Comparison of ENCODE assay signal across 24 cellular contexts in genomic region chr14:76106188-76106587, GRCh38.
"Had no signal": no experiment of that assay in that cellular context is flagged by ENCODE, and none has a peak within 500 bp of the region (broad histone marks: within the 10 kb centered on the region; RNA-seq: fewer than 3 reads in every experiment).

No MANE protein-coding gene starts in this region.

- FAIRE-seq: colon, endothelial cell of umbilical vein, frontal cortex, islet of Langerhans, keratinocyte had no signal

- H3K4me3 Mint-ChIP-seq: mesothelial cell of epicardium, naive B cell had no signal

- H3K36me3 ChIP-seq: esophagus muscularis mucosa, gastroesophageal sphincter, heart right ventricle, left lung, lower lobe of right lung had no signal

- H3K4me3 ChIP-seq: coronary artery, dorsolateral prefrontal cortex, esophagus muscularis mucosa, gastroesophageal sphincter, heart right ventricle, left lung, lower lobe of right lung, mucosa of descending colon had no signal

- DNase-seq: dermis blood vessel endothelial cell; dorsolateral prefrontal cortex; effector CD4-positive, alpha-beta T cell; effector memory CD4-positive, alpha-beta T cell; foreskin keratinocyte; head of caudate nucleus; heart right ventricle; hippocampal formation; left cardiac atrium; left lung; left ventricle myocardium superior; lower lobe of right lung; mesenchymal stem cell; mucosa of descending colon; naive B cell had no signal

- H3K9me3 ChIP-seq: esophagus muscularis mucosa, gastroesophageal sphincter, heart right ventricle, left lung, lower lobe of right lung, mucosa of descending colon had no signal

- H3K4me1 ChIP-seq: foreskin keratinocyte, left lung, lower lobe of right lung had no signal

- H3K4me1 Mint-ChIP-seq: naive B cell had no signal

- H3K27me3 ChIP-seq: esophagus muscularis mucosa, gastroesophageal sphincter, left lung had no signal

- ATAC-seq: foreskin keratinocyte, gastroesophageal sphincter, heart right ventricle, left cardiac atrium, left lung, left ventricle myocardium superior, lower lobe of right lung, mucosa of descending colon had no signal

- H3K27ac ChIP-seq: coronary artery, dorsolateral prefrontal cortex, esophagus muscularis mucosa, foreskin keratinocyte, gastroesophageal sphincter, heart right ventricle, left lung, lower lobe of right lung had no signal

- H3K27ac Mint-ChIP-seq: mesothelial cell of epicardium had no signal

- H3K36me3 Mint-ChIP-seq: mesothelial cell of epicardium had no signal
